In genomic region chr11:46918778-46919513, GRCh38 we compare ENCODE assay signal across 1 cellular context.
TF ChIP-seq lines count a peak whose summit lies in the region.

No MANE protein-coding gene starts in this region.

TF ChIP-seq in HepG2, 621 proteins besides CTCF, POLR2A, EP300 and RAD21 (continued from another document):
- TF ChIP-seq REST (IDR thresholded peaks at IDR 0.05; ENCODE audit: borderline replicate concordance in 1 of 2, low read depth in 1 of 2, low read length in 2 of 2) = no peak
